In genomic region chr11:61332823-61333637, GRCh38 we compare ENCODE assay signal across 1 cellular context.
A peak's percentile ranks its signal among the peaks of the same experiment; 100 is the strongest.
TF ChIP-seq lines count a peak whose summit lies in the region.

Gene DDB1, minus strand, starts transcription at chr11:61333105. Its CDS starts 137 bp downstream, at chr11:61332968.
Gene TKFC, plus strand, starts transcription at chr11:61333228. Its CDS starts 1,501 bp downstream, at chr11:61334729.

TF ChIP-seq in HepG2, 621 proteins besides CTCF, POLR2A, EP300 and RAD21 (continued from another document and continues in another):
- TF ChIP-seq KMT2A (CRISPR knock-in tag; IDR thresholded peaks at IDR 0.05) (peak; percentile 95), HDAC6 (IDR thresholded peaks at IDR 0.05; ENCODE audit: low read depth, low read length) (no peak), ZNF710 (CRISPR knock-in tag; IDR thresholded peaks at IDR 0.05; ENCODE audit: borderline replicate concordance) (peak; percentile 16; the same call in 1 of the 2 replicates), CHCHD3 (CRISPR knock-in tag; IDR thresholded peaks at IDR 0.05) (peak; percentile 39; the same call in 1 of the 2 replicates), ZNF564 (CRISPR knock-in tag; IDR thresholded peaks at IDR 0.05) (0 out of 2 replicates have a peak, but pooled peaks have one; percentile 80), NR2C2 (CRISPR knock-in tag; IDR thresholded peaks at IDR 0.05; ENCODE audit: borderline replicate concordance) (peak; percentile 79), HNRNPL (IDR thresholded peaks at IDR 0.05; ENCODE audit: low read depth, low read length) (no peak), RBAK (CRISPR knock-in tag; IDR thresholded peaks at IDR 0.05) (no peak), ZNF33A (CRISPR knock-in tag; IDR thresholded peaks at IDR 0.05; ENCODE audit: borderline replicate concordance) (no peak), NR1H2 (CRISPR knock-in tag; IDR thresholded peaks at IDR 0.05; ENCODE audit: borderline replicate concordance, low read depth) (no peak), STAT5B (CRISPR knock-in tag; IDR thresholded peaks at IDR 0.05) (0 out of 2 replicates have a peak, but pooled peaks have one; percentile 23), SRSF1 (optimal IDR thresholded peaks at IDR 0.05; ENCODE audit: low read depth, low read length) (peak; percentile 60), KDM1A (CRISPR knock-in tag; IDR thresholded peaks at IDR 0.05) (0 out of 2 replicates have a peak, but pooled peaks have one; percentile 22), MXD1 (CRISPR knock-in tag; IDR thresholded peaks at IDR 0.05) (peak; percentile 86), ZNF33B (CRISPR knock-in tag; IDR thresholded peaks at IDR 0.05) (0 out of 2 replicates have a peak, but pooled peaks have one; percentile 44), HOXA9 (CRISPR knock-in tag; IDR thresholded peaks at IDR 0.05; ENCODE audit: borderline replicate concordance) (no peak), ZNF3 (CRISPR knock-in tag; IDR thresholded peaks at IDR 0.05) (no peak), CSRNP2 (CRISPR knock-in tag; conservative IDR thresholded peaks at IDR 0.05; ENCODE audit: low read depth) (no peak), ARID4A (CRISPR knock-in tag; IDR thresholded peaks at IDR 0.05; ENCODE audit: borderline replicate concordance) (peak; percentile 98), HNRNPLL (IDR thresholded peaks at IDR 0.05; ENCODE audit: low read depth, low read length, poor library complexity, severe bottlenecking) (peak; percentile 90), ZNF431 (CRISPR knock-in tag; IDR thresholded peaks at IDR 0.05; ENCODE audit: borderline replicate concordance, low read depth) (peak; percentile 66; the same call in 1 of the 2 replicates), PHF5A (CRISPR knock-in tag; IDR thresholded peaks at IDR 0.05; ENCODE audit: low read depth, unreplicated experiment) (peak; percentile 72), ZNF10 (CRISPR knock-in tag; IDR thresholded peaks at IDR 0.05; ENCODE audit: borderline replicate concordance, low read depth) (no peak), FOXK1 (CRISPR knock-in tag; IDR thresholded peaks at IDR 0.05; ENCODE audit: borderline replicate concordance, low read depth) (peak; percentile 89), NCOA1 (CRISPR knock-in tag; IDR thresholded peaks at IDR 0.05) (peak; percentile 93), ZNF576 (CRISPR knock-in tag; IDR thresholded peaks at IDR 0.05) (no peak), ZNF841 (CRISPR knock-in tag; IDR thresholded peaks at IDR 0.05; ENCODE audit: borderline replicate concordance) (0 out of 2 replicates have a peak, but pooled peaks have one; percentile 58), BORCS8-MEF2B (CRISPR knock-in tag; IDR thresholded peaks at IDR 0.05) (peak; percentile 86), SP2 (CRISPR knock-in tag; IDR thresholded peaks at IDR 0.05) (peak; percentile 67), ATM (IDR thresholded peaks at IDR 0.05; ENCODE audit: borderline replicate concordance) (no peak), XBP1 (CRISPR knock-in tag; IDR thresholded peaks at IDR 0.05) (peak; percentile 28; the same call in 1 of the 2 replicates), ZNF550 (CRISPR knock-in tag; IDR thresholded peaks at IDR 0.05; ENCODE audit: borderline replicate concordance) (0 out of 2 replicates have a peak, but pooled peaks have one; percentile 20), KLF16 (CRISPR knock-in tag; IDR thresholded peaks at IDR 0.05) (peak in 1 of 2 experiments; percentile 94; a peak in 2 of 4 replicates), ZNF501 (CRISPR knock-in tag; IDR thresholded peaks at IDR 0.05) (peak; percentile 24; the same call in 1 of the 2 replicates), GMEB1 (CRISPR knock-in tag; IDR thresholded peaks at IDR 0.05; ENCODE audit: borderline replicate concordance) (peak; percentile 87), ZFP62 (CRISPR knock-in tag; IDR thresholded peaks at IDR 0.05) (no peak), ZNF569 (CRISPR knock-in tag; IDR thresholded peaks at IDR 0.05; ENCODE audit: borderline replicate concordance) (no peak), JUNB (CRISPR knock-in tag; IDR thresholded peaks at IDR 0.05; ENCODE audit: borderline replicate concordance) (no peak), THYN1 (CRISPR knock-in tag; IDR thresholded peaks at IDR 0.05; ENCODE audit: borderline replicate concordance, low read depth) (0 out of 2 replicates have a peak, but pooled peaks have one; percentile 65), MXD4 (CRISPR knock-in tag; IDR thresholded peaks at IDR 0.05) (peak; percentile 95), IKZF1 (IDR thresholded peaks at IDR 0.05) (no peak), RFXAP (CRISPR knock-in tag; IDR thresholded peaks at IDR 0.05; ENCODE audit: borderline replicate concordance) (peak; percentile 67; the same call in 1 of the 2 replicates), ZNF101 (CRISPR knock-in tag; IDR thresholded peaks at IDR 0.05; ENCODE audit: borderline replicate concordance, low read depth) (no peak), AKNA (CRISPR knock-in tag; IDR thresholded peaks at IDR 0.05; ENCODE audit: borderline replicate concordance) (no peak), KDM3A (CRISPR knock-in tag; IDR thresholded peaks at IDR 0.05; ENCODE audit: low read depth) (no peak; the same call in none of the 2 replicates), ZHX1 (CRISPR knock-in tag; IDR thresholded peaks at IDR 0.05; ENCODE audit: low read depth) (0 out of 2 replicates have a peak, but pooled peaks have one; percentile 46), ZKSCAN5 (CRISPR knock-in tag; IDR thresholded peaks at IDR 0.05) (no peak; the same call in 1 of the 2 replicates), ATF7-NPFF (CRISPR knock-in tag; IDR thresholded peaks at IDR 0.05; ENCODE audit: low read depth) (peak; percentile 94)
